ENCODE assay signal across 1 cellular context in genomic region chr19:12610540-12611360, GRCh38.
TF ChIP-seq lines count a peak whose summit lies in the region.

Gene ZNF490 (minus strand): TSS chr19:12610813. CDS start chr19:12610680, 133 bp downstream.
Gene ZNF791 (plus strand): TSS chr19:12610920. CDS start chr19:12611080, 160 bp downstream.

TF ChIP-seq in HepG2, 621 proteins besides CTCF, POLR2A, EP300 and RAD21 (continued from another document and continues in another):
- TF ChIP-seq ZNF687 (CRISPR knock-in tag; IDR thresholded peaks at IDR 0.05) (peak; percentile 87), DRAP1 (CRISPR knock-in tag; IDR thresholded peaks at IDR 0.05) (peak; percentile 95), IKZF5 (CRISPR knock-in tag; IDR thresholded peaks at IDR 0.05) (peak; percentile 85; the same call in 1 of the 2 replicates), STAG1 (CRISPR knock-in tag; IDR thresholded peaks at IDR 0.05) (no peak), YEATS4 (CRISPR knock-in tag; IDR thresholded peaks at IDR 0.05; ENCODE audit: borderline replicate concordance) (peak; percentile 62; the same call in 1 of the 2 replicates), FUBP1 (CRISPR knock-in tag; IDR thresholded peaks at IDR 0.05; ENCODE audit: borderline replicate concordance) (no peak), ZFX (CRISPR knock-in tag; IDR thresholded peaks at IDR 0.05; ENCODE audit: low read depth) (peak; percentile 87), ZNF792 (CRISPR knock-in tag; IDR thresholded peaks at IDR 0.05) (peak; percentile 90), ZNF850 (CRISPR knock-in tag; conservative IDR thresholded peaks at IDR 0.05) (no peak), SATB2 (CRISPR knock-in tag; IDR thresholded peaks at IDR 0.05) (no peak), PRDM4 (CRISPR knock-in tag; IDR thresholded peaks at IDR 0.05; ENCODE audit: borderline replicate concordance) (no peak), TP53 (CRISPR knock-in tag; conservative IDR thresholded peaks at IDR 0.05) (no peak), GATA4 (IDR thresholded peaks at IDR 0.05; ENCODE audit: borderline replicate concordance, low read depth) (peak; percentile 32; the same call in 1 of the 2 replicates), LCORL (IDR thresholded peaks at IDR 0.05) (no peak), LCORL (CRISPR knock-in tag; IDR thresholded peaks at IDR 0.05) (no peak; the same call in none of the 2 replicates), EED (CRISPR knock-in tag; IDR thresholded peaks at IDR 0.05) (0 out of 2 replicates have a peak, but pooled peaks have one; percentile 40), KDM1A (CRISPR knock-in tag; IDR thresholded peaks at IDR 0.05) (peak; percentile 50; the same call in 1 of the 2 replicates), ZNF354B (CRISPR knock-in tag; IDR thresholded peaks at IDR 0.05) (no peak), ZNF740 (CRISPR knock-in tag; IDR thresholded peaks at IDR 0.05) (no peak), ZXDC (CRISPR knock-in tag; IDR thresholded peaks at IDR 0.05) (no peak), TAF1 (CRISPR knock-in tag; IDR thresholded peaks at IDR 0.05) (peak; percentile 78), HDAC2 (CRISPR knock-in tag; IDR thresholded peaks at IDR 0.05) (peak; percentile 86), ZBTB38 (CRISPR knock-in tag; IDR thresholded peaks at IDR 0.05) (peak; percentile 59; the same call in 1 of the 2 replicates), JUND (CRISPR knock-in tag; IDR thresholded peaks at IDR 0.05) (no peak), FOXO4 (CRISPR knock-in tag; conservative IDR thresholded peaks at IDR 0.05) (no peak), PBX2 (CRISPR knock-in tag; IDR thresholded peaks at IDR 0.05) (peak; percentile 69), MLX (CRISPR knock-in tag; IDR thresholded peaks at IDR 0.05) (peak; percentile 19; the same call in 1 of the 2 replicates), REPIN1 (CRISPR knock-in tag; IDR thresholded peaks at IDR 0.05; ENCODE audit: borderline replicate concordance, low read depth) (peak; percentile 73; the same call in 1 of the 2 replicates), CEBPB (IDR thresholded peaks at IDR 0.05; ENCODE audit: borderline replicate concordance, low read depth, low read length) (no peak), KLF16 (CRISPR knock-in tag; IDR thresholded peaks at IDR 0.05) (peak in 1 of 2 experiments; percentile 93; a peak in 2 of 4 replicates), REST (IDR thresholded peaks at IDR 0.05; ENCODE audit: borderline replicate concordance in 1 of 2, low read depth in 1 of 2, low read length in 2 of 2) (peak in 1 of 2 experiments; percentile 55; a peak in 1 of 4 replicates), ZNF652 (CRISPR knock-in tag; IDR thresholded peaks at IDR 0.05; ENCODE audit: borderline replicate concordance, low read depth) (no peak)
